Comparison of ENCODE assay signal across 8 cellular contexts in genomic region chr15:43185161-43186002, GRCh38. TPM values are rescaled to one million over a fixed set of nuclear protein-coding genes. Genes with fewer than 3 reads are reported as not detected.
A peak's percentile ranks its signal among the peaks of the same experiment; 100 is the strongest.
DNase-seq lines count a peak whose midpoint lies in the region; ATAC-seq, FAIRE-seq and TF ChIP-seq lines count a peak whose summit lies in the region.

A gene with protein sequence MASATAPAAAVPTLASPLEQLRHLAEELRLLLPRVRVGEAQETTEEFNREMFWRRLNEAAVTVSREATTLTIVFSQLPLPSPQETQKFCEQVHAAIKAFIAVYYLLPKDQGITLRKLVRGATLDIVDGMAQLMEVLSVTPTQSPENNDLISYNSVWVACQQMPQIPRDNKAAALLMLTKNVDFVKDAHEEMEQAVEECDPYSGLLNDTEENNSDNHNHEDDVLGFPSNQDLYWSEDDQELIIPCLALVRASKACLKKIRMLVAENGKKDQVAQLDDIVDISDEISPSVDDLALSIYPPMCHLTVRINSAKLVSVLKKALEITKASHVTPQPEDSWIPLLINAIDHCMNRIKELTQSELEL (plus strand): TSS chr15:43185403. CDS start chr15:43185499, 96 bp downstream.

- H3K27me3 ChIP-seq in bronchial epithelial cell (ENCODE audit: control insufficient read depth, insufficient read depth, low read length), result no peaks in the 10 kb centered on the region
- no peaks in the 10 kb centered on the region for H3K27me3 ChIP-seq in smooth muscle cell (ENCODE audit: low read depth)

- peak within 1 kb of the TSS; percentile 95 for H2AFZ ChIP-seq in smooth muscle cell (ENCODE audit: low read depth)

- peak within 1 kb of the TSS; percentile 99 for H3K4me2 ChIP-seq in smooth muscle cell

- peak; percentile 30; the same call in 1 of the 2 replicates for TF ChIP-seq CTCF in WI38 (IDR thresholded peaks at IDR 0.05; ENCODE audit: low read depth, low read length)
- TF ChIP-seq CTCF in bronchial epithelial cell (IDR thresholded peaks at IDR 0.05; ENCODE audit: insufficient read depth, low read length, severe bottlenecking), result peak; percentile 67
- TF ChIP-seq CTCF in smooth muscle cell (IDR thresholded peaks at IDR 0.05; ENCODE audit: borderline replicate concordance, insufficient read depth, poor library complexity, severe bottlenecking), result peak; percentile 31

- peak within 1 kb of the TSS; percentile 36 for H3K9ac ChIP-seq in smooth muscle cell (ENCODE audit: low read depth)

- peaks cover 8% of the 10 kb centered on the region for H3K4me1 ChIP-seq in smooth muscle cell (ENCODE audit: low read depth)

- no peaks in the 10 kb centered on the region for H3K9me3 ChIP-seq in smooth muscle cell (replicated peaks; ENCODE audit: low read depth)

- peaks cover 9% of the 10 kb centered on the region for H3K79me2 ChIP-seq in smooth muscle cell (ENCODE audit: low read depth)

- H3K4me3 ChIP-seq in WI38 (ENCODE audit: low read depth, low read length) (peak within 1 kb of the TSS; percentile 81), bronchial epithelial cell (ENCODE audit: low read depth, low read length) (peak within 1 kb of the TSS; percentile 71), smooth muscle cell (peak within 1 kb of the TSS; percentile 85)

- no peak within 1 kb of the TSS for H3K27ac ChIP-seq in smooth muscle cell (ENCODE audit: low read depth)

- peak; percentile 97 for DNase-seq in AG08395 (ENCODE audit: low spot score)
- peak; percentile 57 for DNase-seq in NCI-H2227 treated with DMSO at 0.1 percent for 48 hours (lab: John Stamatoyannopoulos, UW)
- DNase-seq in bronchial epithelial cell (ENCODE audit: low read depth), result peak; percentile 69
- DNase-seq in iPS-NIHi11 (ENCODE audit: low spot score), result peak; percentile 99
- peak; percentile 25 for DNase-seq in smooth muscle cell (lab: John Stamatoyannopoulos, UW; ENCODE audit: unreplicated experiment)

- peak; percentile 63 for ATAC-seq in GM18858 (IDR thresholded peaks at IDR 0.05; ENCODE audit: unreplicated experiment)
- peak; percentile 91 for ATAC-seq in HG03066 (IDR thresholded peaks at IDR 0.05; ENCODE audit: low read depth, unreplicated experiment)

- no peak for FAIRE-seq in bronchial epithelial cell (lab: Jason Lieb, UNC)

- H3F3A ChIP-seq in smooth muscle cell (ENCODE audit: low read depth), result peaks cover 14% of the 10 kb centered on the region

- WGBS in smooth muscle cell (ENCODE audit: low lambda C conversion rate), result under 1% methylated on average over 45 of the region's 69 CpGs

- no peaks in the 10 kb centered on the region for H4K20me1 ChIP-seq in smooth muscle cell (ENCODE audit: low read depth)

- H3K36me3 ChIP-seq in bronchial epithelial cell (ENCODE audit: control insufficient read depth, insufficient read depth, low read length) (peaks cover 6% of the 10 kb centered on the region), smooth muscle cell (ENCODE audit: low read depth) (no peaks in the 10 kb centered on the region)

RNA-seq across cellular contexts. Expression of the gene that starts here (rescaled TPM):
- 26.6 and 39.0 TPM in 2 replicates for total RNA-seq in bronchial epithelial cell
- 29.6 and 30.5 TPM in 2 replicates for total RNA-seq in smooth muscle cell
- polyA plus RNA-seq in smooth muscle cell, result 22.1 and 33.4 TPM in 2 replicates

Comparison
In these comparisons a context has a peak if more than half of its experiments do, and no peak if none do; other contexts are left out.
1. DNase-seq: peak in every context shown above with its lines; median percentile 99 in iPS-NIHi11; 97 in AG08395; 69 in bronchial epithelial cell; 57 in NCI-H2227 treated with DMSO at 0.1 percent for 48 hours; 25 in smooth muscle cell.